8 cellular contexts compared by ENCODE assay signal in the genomic region with DNA sequence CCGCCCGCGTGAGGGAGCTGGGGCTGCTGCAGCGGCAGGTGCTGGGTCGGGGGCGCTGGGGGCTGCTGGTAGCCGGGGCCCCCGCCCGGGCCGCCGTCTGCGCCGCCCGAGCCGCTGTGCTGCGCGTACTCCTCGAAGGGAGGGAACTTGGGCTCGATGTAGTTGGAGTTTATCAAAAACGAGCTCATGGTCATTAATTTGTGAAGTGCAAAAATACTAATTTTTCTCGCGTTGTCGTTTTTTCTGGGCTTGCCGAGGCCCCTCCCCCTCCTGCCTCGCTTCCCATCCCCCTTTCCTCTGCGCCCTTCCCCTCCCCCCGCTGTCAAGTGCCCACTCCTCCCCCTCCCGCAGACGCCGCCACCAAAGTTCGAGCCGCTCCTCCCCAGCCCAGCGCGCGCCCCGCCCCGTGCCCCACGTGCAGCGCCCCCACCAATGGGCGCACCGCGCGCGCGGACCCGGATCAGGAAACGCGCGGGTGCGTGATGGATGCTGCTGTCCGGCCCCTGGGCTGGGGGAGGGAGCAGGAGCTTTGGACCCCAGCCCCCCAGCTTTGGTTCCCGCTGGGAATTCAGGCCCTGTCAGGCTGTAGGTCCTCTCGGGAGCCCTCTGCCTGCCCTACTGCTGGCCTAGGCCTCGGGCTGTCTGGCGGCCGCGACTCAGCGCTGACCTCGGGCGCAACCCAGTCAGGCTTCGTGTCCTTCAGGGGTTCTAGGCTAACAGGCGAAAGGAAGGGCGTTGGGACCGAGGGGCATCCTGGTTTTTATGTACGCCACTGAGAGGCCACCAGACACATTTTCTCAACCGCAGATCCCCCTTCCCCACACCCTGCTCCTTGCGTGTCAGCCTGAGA. TPM values are rescaled to one million over a fixed set of nuclear protein-coding genes. Genes with fewer than 3 reads are reported as not detected.
DNase-seq lines count a peak whose midpoint lies in the region; ATAC-seq and TF ChIP-seq lines count a peak whose summit lies in the region.

Gene HOXA4, minus strand, starts transcription at position 218 of the 850 bp plus-strand sequence. Its CDS starts 24 bp downstream, at position 194.

- ATAC-seq in HG02885 (IDR thresholded peaks at IDR 0.05; ENCODE audit: poor library complexity, unreplicated experiment) (peak; percentile 71), right cardiac atrium (peak; percentile 96 to 97), HG03439 (IDR thresholded peaks at IDR 0.05; ENCODE audit: unreplicated experiment) (no peak)
- ATAC-seq in activated naive CD8-positive, alpha-beta T cell treated with anti-CD3 and anti-CD28 coated beads, Interleukin-2, amount 10 ng/mL, durations not matched to agents 7 days and 5 days (ENCODE audit: low read depth) = peak; percentile 93

- peak in 1 of 4 donors; percentile 18 for TF ChIP-seq EP300 in sigmoid colon (IDR thresholded peaks at IDR 0.05)

- H3K9ac ChIP-seq in SU-DHL-6 (ENCODE audit: low read length) = peak within 1 kb of the TSS; percentile 84

- DNase-seq in AG10803 (ENCODE audit: low read depth) = peak; percentile 89
- DNase-seq in activated naive CD8-positive, alpha-beta T cell treated with anti-CD3 and anti-CD28 coated beads, Interleukin-2, amount 10 ng/mL, durations not matched to agents 7 days and 5 days = peak; percentile 83
- peak; percentile 79 to 94 (median 93) for DNase-seq in right cardiac atrium
- DNase-seq in sigmoid colon = peak; percentile 98
- no peak for DNase-seq in dedifferentiated amniotic fluid mesenchymal stem cell (ENCODE audit: extremely low spot score)

- H3K36me3 ChIP-seq in SU-DHL-6 (ENCODE audit: low read length) (no peaks in the 10 kb centered on the region), sigmoid colon (no peaks in the 10 kb centered on the region)

- H3K9me2 ChIP-seq in SU-DHL-6 (replicated peaks; ENCODE audit: insufficient read depth, low read length) = no peaks in the 10 kb centered on the region

- H3K9me3 ChIP-seq in SU-DHL-6 (ENCODE audit: insufficient read depth, low read length) (no peaks in the 10 kb centered on the region), right cardiac atrium (ENCODE audit: control insufficient read depth, low read length) (no peaks in the 10 kb centered on the region), sigmoid colon (no peaks in the 10 kb centered on the region)

- TF ChIP-seq CTCF in AG10803 (conservative IDR thresholded peaks at IDR 0.05; ENCODE audit: low read length) = no peak
- TF ChIP-seq CTCF in SU-DHL-6 (IDR thresholded peaks at IDR 0.05; ENCODE audit: insufficient read depth, low read length, poor library complexity, severe bottlenecking) = no peak
- no peak for TF ChIP-seq CTCF in sigmoid colon (IDR thresholded peaks at IDR 0.05)

- peak within 1 kb of the TSS; percentile 65 for H3K4me2 ChIP-seq in SU-DHL-6 (ENCODE audit: low read depth, low read length, poor library complexity, severe bottlenecking)

- H2AFZ ChIP-seq in SU-DHL-6 (ENCODE audit: low read depth, low read length, severe bottlenecking) = peak within 1 kb of the TSS; percentile 95

- H3K4me1 ChIP-seq in right cardiac atrium (ENCODE audit: control insufficient read depth, insufficient read depth, low read length) = no peaks in the 10 kb centered on the region
- peaks cover 0 to 84% (median 64%) of the 10 kb centered on the region in 4 donors for H3K4me1 ChIP-seq in sigmoid colon

- H3K27ac ChIP-seq in SU-DHL-6 (ENCODE audit: low read depth, low read length) = peak within 1 kb of the TSS; percentile 86
- H3K27ac ChIP-seq in right cardiac atrium (ENCODE audit: low read length) = peak within 1 kb of the TSS; percentile 69
- peak within 1 kb of the TSS; percentile 91 to 99 (median 94) for H3K27ac ChIP-seq in sigmoid colon

- intact Hi-C loops in right cardiac atrium (cut with DNase I) = no loop called here
- intact Hi-C loops in sigmoid colon (cut with DNase I) = loop anchor here (2.0 kb wide), 1 partner anchor 32 kb away; no protein-coding TSS in a partner anchor

- H4K20me1 ChIP-seq in SU-DHL-6 (ENCODE audit: low read depth, low read length) = no peaks in the 10 kb centered on the region

- TF ChIP-seq POLR2A in sigmoid colon (IDR thresholded peaks at IDR 0.05) = peak; percentile 61 to 72

- POLR2A ChIA-PET in activated naive CD8-positive, alpha-beta T cell treated with anti-CD3 and anti-CD28 coated beads, Interleukin-2, amount 10 ng/mL, durations not matched to agents 7 days and 5 days (lab: Charles Lee) = interaction anchor here (0.7 to 1.0 kb wide), 2 partner anchors 32 to 34 kb away, joined by 3 read pairs; no protein-coding TSS in a partner anchor

- 4% methylated on average over 67 of the region's 67 CpGs for WGBS in right cardiac atrium
- 2 to 21% methylated on average over 67 of the region's 67 CpGs for WGBS in sigmoid colon, 2 donors

- peaks cover 14% of the 10 kb centered on the region for H3K4me1 Mint-ChIP-seq in activated naive CD8-positive, alpha-beta T cell treated with anti-CD3 and anti-CD28 coated beads, Interleukin-2, amount 10 ng/mL, durations not matched to agents 7 days and 5 days

- H3K27ac Mint-ChIP-seq in activated naive CD8-positive, alpha-beta T cell treated with anti-CD3 and anti-CD28 coated beads, Interleukin-2, amount 10 ng/mL, durations not matched to agents 7 days and 5 days = no peak within 1 kb of the TSS

- peak within 1 kb of the TSS; percentile 64 for H3K4me3 Mint-ChIP-seq in activated naive CD8-positive, alpha-beta T cell treated with anti-CD3 and anti-CD28 coated beads, Interleukin-2, amount 10 ng/mL, durations not matched to agents 7 days and 5 days

- peaks cover 7% of the 10 kb centered on the region; the same call in 1 of the 2 replicates for H3F3A ChIP-seq in SU-DHL-6 (ENCODE audit: insufficient read depth)

- H3K4me3 ChIP-seq in AG10803 (ENCODE audit: low read length) (peak within 1 kb of the TSS; percentile 79), SU-DHL-6 (ENCODE audit: insufficient read depth, low read length, poor library complexity, severe bottlenecking) (peak within 1 kb of the TSS; percentile 82), right cardiac atrium (ENCODE audit: low read length) (peak within 1 kb of the TSS; percentile 61), sigmoid colon (peak within 1 kb of the TSS; percentile 65 to 88 (median 80))

- no peaks in the 10 kb centered on the region for H3K36me3 Mint-ChIP-seq in activated naive CD8-positive, alpha-beta T cell treated with anti-CD3 and anti-CD28 coated beads, Interleukin-2, amount 10 ng/mL, durations not matched to agents 7 days and 5 days

- H3K27me3 ChIP-seq in SU-DHL-6 (ENCODE audit: low read length) (no peaks in the 10 kb centered on the region), right cardiac atrium (ENCODE audit: control insufficient read depth, insufficient read depth) (no peaks in the 10 kb centered on the region), sigmoid colon (no peaks in the 10 kb centered on the region)

- H3K27me3 Mint-ChIP-seq in activated naive CD8-positive, alpha-beta T cell treated with anti-CD3 and anti-CD28 coated beads, Interleukin-2, amount 10 ng/mL, durations not matched to agents 7 days and 5 days = peaks cover 49% of the 10 kb centered on the region

- no peaks in the 10 kb centered on the region for H3K79me2 ChIP-seq in SU-DHL-6 (ENCODE audit: insufficient read depth, low read length)

- H3K9me3 Mint-ChIP-seq in activated naive CD8-positive, alpha-beta T cell treated with anti-CD3 and anti-CD28 coated beads, Interleukin-2, amount 10 ng/mL, durations not matched to agents 7 days and 5 days = no peaks in the 10 kb centered on the region

RNA-seq across cellular contexts. Expression of gene HOXA4, which starts in this region (rescaled TPM):
- total RNA-seq in activated naive CD8-positive, alpha-beta T cell treated with anti-CD3 and anti-CD28 coated beads, Interleukin-2, amount 10 ng/mL, durations not matched to agents 7 days and 5 days = under 1 TPM; 0.17 to 0.53 TPM
- total RNA-seq in right cardiac atrium (1 to 10 TPM in 2 of 4 donors, under 1 TPM in 2; 0.12 to 2.2 (median 1.1) TPM), sigmoid colon (1 to 10 TPM; 2.0 to 4.2 (median 2.9) TPM)
- polyA plus RNA-seq in right cardiac atrium (3.3 TPM), sigmoid colon (1 to 10 TPM in 2 of 3 donors, not detected in 1; 1.8 to 4.8 TPM)

Comparison
In these comparisons a context has a peak if more than half of its experiments do, and no peak if none do; other contexts are left out.
1. Peak in DNase-seq and ATAC-seq in activated naive CD8-positive, alpha-beta T cell treated with anti-CD3 and anti-CD28 coated beads, Interleukin-2, amount 10 ng/mL, durations not matched to agents 7 days and 5 days; RNA of the gene not detected or under 1 TPM.